ENCODE assay signal across 12 cellular contexts in the genomic region with DNA sequence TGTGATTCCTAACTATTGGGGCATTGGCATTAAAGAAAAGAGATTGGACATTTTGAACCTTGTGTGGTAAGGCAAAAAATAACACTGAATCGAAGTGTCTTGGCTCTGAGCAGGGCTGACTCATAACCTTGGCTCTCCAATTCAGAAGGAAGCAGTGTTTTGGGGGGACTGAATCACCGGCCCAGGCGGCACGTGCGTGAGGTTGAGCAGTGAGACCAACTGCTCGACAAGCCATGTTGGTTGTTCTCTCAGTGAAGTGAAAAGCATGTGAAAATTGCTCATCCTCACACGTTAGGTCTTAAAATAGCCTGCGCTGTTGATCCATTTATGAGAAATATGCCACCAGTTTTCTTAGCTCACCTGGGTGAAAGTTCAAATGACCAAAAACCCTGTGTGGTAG.
A peak's percentile ranks its signal among the peaks of the same experiment; 100 is the strongest.
DNase-seq lines count a peak whose midpoint lies in the region; ATAC-seq and TF ChIP-seq lines count a peak whose summit lies in the region.
"Had no signal": no experiment of that assay in that cellular context is flagged by ENCODE, and none has a peak within 500 bp of the region (broad histone marks: within the 10 kb centered on the region; RNA-seq: fewer than 3 reads in every experiment).

No MANE protein-coding gene starts in this region.

- H3K56ac ChIP-seq in H9 (ENCODE audit: insufficient read length, low read depth, low read length): no peak overlapping the region

- no peak overlapping the region for H3T11ph ChIP-seq in H9 (ENCODE audit: low read length)

- no peak overlapping the region for H3K14ac ChIP-seq in mesenchymal stem cell (ENCODE audit: low read length in 2 of 2)
- H3K14ac ChIP-seq in H9 (ENCODE audit: insufficient read depth, low read length): no peak overlapping the region

- H2BK15ac ChIP-seq in mesenchymal stem cell (ENCODE audit: low read depth, poor library complexity, severe bottlenecking) (no peak overlapping the region), H9 (ENCODE audit: low read depth, low read length) (no peak overlapping the region)

- H4K20me1 ChIP-seq in H9 (ENCODE audit: control insufficient read depth, insufficient read depth, insufficient read length): no peaks in the 10 kb centered on the region

- no peak overlapping the region for H3K4me2 ChIP-seq in mesenchymal stem cell (ENCODE audit: low read length, poor library complexity, severe bottlenecking)
- no peak overlapping the region for H3K4me2 ChIP-seq in H9 (ENCODE audit: insufficient read depth, insufficient read length, low read length)

- no peaks in the 10 kb centered on the region for H3K36me3 Mint-ChIP-seq in H9 (ENCODE audit: insufficient read depth in 1 of 3, low read depth in 3 of 3)

- H3K4me3 ChIP-seq in astrocyte of the cerebellum (ENCODE audit: low read depth, low read length): no peak overlapping the region
- no peak overlapping the region for H3K4me3 ChIP-seq in mesenchymal stem cell (ENCODE audit: insufficient read depth in 1 of 2, low read depth in 1 of 2, low read length in 2 of 2)
- H3K4me3 ChIP-seq: gastroesophageal sphincter had no signal

- H2BK12ac ChIP-seq in mesenchymal stem cell (ENCODE audit: low read length in 2 of 2) (no peak overlapping the region), H9 (ENCODE audit: insufficient read length, low read depth, low read length) (no peak overlapping the region)

- H2BK5ac ChIP-seq in mesenchymal stem cell (ENCODE audit: low read depth, low read length, poor library complexity, severe bottlenecking): no peak overlapping the region
- no peak overlapping the region for H2BK5ac ChIP-seq in H9 (ENCODE audit: insufficient read length, low read length)

- H2BK120ac ChIP-seq in mesenchymal stem cell (ENCODE audit: low read depth, low read length) (no peak overlapping the region), H9 (ENCODE audit: low read depth, low read length, poor library complexity, severe bottlenecking) (no peak overlapping the region)

- H3K23ac ChIP-seq in mesenchymal stem cell (ENCODE audit: low read length in 2 of 2): no peak overlapping the region
- no peak overlapping the region for H3K23ac ChIP-seq in H9 (ENCODE audit: insufficient read length, low read depth, low read length)

- H3K9me3 Mint-ChIP-seq in H9: no peaks in the 10 kb centered on the region; a peak in 1 of 5 replicates

- no peaks in the 10 kb centered on the region for H3K79me2 ChIP-seq in H9 (ENCODE audit: insufficient read depth, low read length)

- no peaks in the 10 kb centered on the region for H3K36me3 ChIP-seq in mesenchymal stem cell (ENCODE audit: control insufficient read depth in 1 of 2, insufficient read depth in 2 of 2, low read depth in 1 of 2, low read length in 2 of 2)
- H3K36me3 ChIP-seq: gastroesophageal sphincter had no signal

- H3K27ac ChIP-seq in mesenchymal stem cell (ENCODE audit: low read length, poor library complexity, severe bottlenecking) (peak overlapping the region; percentile 34), H9 (ENCODE audit: insufficient read length, low read depth, low read length) (no peak overlapping the region)
- H3K27ac ChIP-seq: gastroesophageal sphincter had no signal

- H2AK5ac ChIP-seq in mesenchymal stem cell (ENCODE audit: low read length, severe bottlenecking) (no peak overlapping the region), H9 (ENCODE audit: insufficient read length, low read length) (no peak overlapping the region)

- H3K9me3 ChIP-seq in mesenchymal stem cell (ENCODE audit: control insufficient read depth, low read length) (peaks cover 6% of the 10 kb centered on the region), H9 (ENCODE audit: control insufficient read depth, low read depth, low read length) (no peaks in the 10 kb centered on the region)
- H3K9me3 ChIP-seq: gastroesophageal sphincter had no signal

- no peak overlapping the region for H3K27ac Mint-ChIP-seq in H9

- in situ Hi-C loops in astrocyte of the cerebellum (cut with HindIII; ENCODE audit: low sequenced_read_pairs): no loop called here

- peaks cover 41 to 45% of the 10 kb centered on the region in 2 experiments for H3K4me1 Mint-ChIP-seq in H9

- DNase-seq in AG20443 (ENCODE audit: low spot score): peak; percentile 73
- DNase-seq in HCEC 1CT: peak; percentile 80
- peak; percentile 92 for DNase-seq in astrocyte of the cerebellum (ENCODE audit: low read depth)
- DNase-seq in mesenchymal stem cell: no peak
- no peak for DNase-seq in H9
- DNase-seq in NCI-H748 treated with DMSO at 0.1 percent for 48 hours (lab: John Stamatoyannopoulos, UW): no peak
- DNase-seq: activated naive CD4-positive, alpha-beta T cell treated with Interleukin-2 at 50 U/mL for 16 hours; DMS53; midbrain had no signal

- H3K4ac ChIP-seq in mesenchymal stem cell (ENCODE audit: low read depth in 1 of 2, low read length in 2 of 2): no peak overlapping the region
- no peak overlapping the region for H3K4ac ChIP-seq in H9 (ENCODE audit: low read depth, low read length)

- no peak overlapping the region for H3K18ac ChIP-seq in mesenchymal stem cell (ENCODE audit: low read depth in 1 of 2, low read length in 2 of 2)
- H3K18ac ChIP-seq in H9 (ENCODE audit: insufficient read length, low read depth, low read length): no peak overlapping the region

- peaks cover 8% of the 10 kb centered on the region for H3K4me1 ChIP-seq in mesenchymal stem cell (ENCODE audit: control insufficient read depth, insufficient read depth, low read depth, low read length)
- peaks cover 9% of the 10 kb centered on the region; the same call in 1 of the 2 replicates for H3K4me1 ChIP-seq in H9 (ENCODE audit: insufficient read depth, low read length)
- H3K4me1 ChIP-seq: gastroesophageal sphincter had no signal

- peak overlapping the region; percentile 25 for H4K91ac ChIP-seq in mesenchymal stem cell (ENCODE audit: low read length)
- H4K91ac ChIP-seq in H9 (ENCODE audit: insufficient read length, low read depth, low read length): no peak overlapping the region

- H2AFZ ChIP-seq in mesenchymal stem cell (ENCODE audit: low read depth, low read length) (no peak overlapping the region), H9 (ENCODE audit: low read length) (no peak overlapping the region)

- H2BK20ac ChIP-seq in H9 (ENCODE audit: low read depth, low read length, poor library complexity, severe bottlenecking): no peak overlapping the region

- no peaks in the 10 kb centered on the region; the same call in 1 of the 2 replicates for H3K27me3 Mint-ChIP-seq in H9 (ENCODE audit: low read depth)

- H3K27me3 ChIP-seq in mesenchymal stem cell (ENCODE audit: control insufficient read depth in 1 of 2, insufficient read depth in 1 of 2, low read length in 2 of 2) (peaks cover 0 to 57% of the 10 kb centered on the region in 2 experiments), H9 (ENCODE audit: insufficient read depth, low read length) (no peaks in the 10 kb centered on the region)
- H3K27me3 ChIP-seq: gastroesophageal sphincter had no signal

- 55% methylated on average over 8 of the region's 8 CpGs for WGBS in mesenchymal stem cell
- no CpG with 5 or more reads among the region's 8 CpGs for WGBS in H9 (ENCODE audit: extremely low coverage, insufficient read length, low lambda C conversion rate)

- H4K5ac ChIP-seq in H9 (ENCODE audit: insufficient read length, low read depth, low read length): no peak overlapping the region

- TF ChIP-seq CTCF in astrocyte of the cerebellum (IDR thresholded peaks at IDR 0.05; ENCODE audit: low read depth, low read length, missing control alignments) (no peak), H9 (conservative IDR thresholded peaks at IDR 0.05) (no peak)

- ATAC-seq in HG02798 (IDR thresholded peaks at IDR 0.05; ENCODE audit: poor library complexity, unreplicated experiment) (no peak), HG02884 (IDR thresholded peaks at IDR 0.05; ENCODE audit: unreplicated experiment) (no peak)
- ATAC-seq: gastroesophageal sphincter had no signal

- H3K4me3 Mint-ChIP-seq in H9: no peak overlapping the region

- no peaks in the 10 kb centered on the region for H3K23me2 ChIP-seq in H9 (ENCODE audit: insufficient read length, low read depth, low read length, poor library complexity, severe bottlenecking)

- no peak overlapping the region for H3K9ac ChIP-seq in mesenchymal stem cell (ENCODE audit: low read length)
- no peak overlapping the region for H3K9ac ChIP-seq in H9 (ENCODE audit: extremely low read depth, insufficient read length, low read length)

- H4K8ac ChIP-seq in mesenchymal stem cell (ENCODE audit: low read length) (no peak overlapping the region), H9 (replicated peaks; ENCODE audit: insufficient read length, low read depth, low read length) (no peak overlapping the region)

- H3K79me1 ChIP-seq in mesenchymal stem cell (replicated peaks; ENCODE audit: low read length, poor library complexity, severe bottlenecking) (no peaks in the 10 kb centered on the region), H9 (ENCODE audit: insufficient read depth, low read depth, low read length, poor library complexity, severe bottlenecking) (no peaks in the 10 kb centered on the region)

Comparison
In these comparisons a context has a peak if more than half of its experiments do, and no peak if none do; other contexts are left out.
1. DNase-seq: peak in AG20443 (single experiment), HCEC 1CT (single experiment) and astrocyte of the cerebellum (single experiment); none in mesenchymal stem cell (single experiment), H9 (single experiment) and NCI-H748 treated with DMSO at 0.1 percent for 48 hours (single experiment).